Comparison of ENCODE assay signal across 8 cellular contexts in the genomic region with DNA sequence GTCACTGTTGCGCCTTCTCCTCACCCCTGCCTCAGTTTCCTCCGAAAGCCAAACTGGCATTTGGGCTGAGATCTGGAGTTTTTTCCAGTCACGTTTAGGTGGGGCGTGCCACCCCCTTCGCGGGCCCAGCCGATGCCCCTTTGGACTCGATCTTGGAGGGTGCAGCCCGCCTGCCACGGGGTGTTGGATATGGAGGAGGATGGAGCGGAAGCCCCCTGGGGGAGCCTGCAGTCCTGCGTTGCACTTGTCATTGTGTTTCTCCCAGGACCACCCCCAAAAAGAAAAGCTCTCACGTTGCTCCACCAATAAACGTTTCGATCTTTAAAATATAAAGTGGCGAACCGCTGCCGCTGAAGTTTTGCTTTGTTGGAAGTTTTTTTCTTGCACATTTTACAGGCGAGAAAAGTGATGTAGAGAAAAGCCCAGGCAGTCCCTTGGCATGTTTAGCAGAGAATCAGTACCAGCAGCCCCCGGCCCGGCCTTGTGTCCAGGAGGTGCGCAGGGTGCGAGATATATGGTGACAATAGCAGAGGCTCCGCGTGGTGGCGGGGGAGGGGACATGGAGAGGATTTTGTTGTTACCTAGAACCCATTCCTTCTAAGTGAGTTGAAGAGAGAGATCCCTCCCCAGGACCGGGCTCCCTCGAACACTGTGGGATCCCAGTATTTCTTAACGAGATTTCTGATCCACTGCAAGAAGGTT. TPM values are rescaled to one million over a fixed set of nuclear protein-coding genes. Genes with fewer than 3 reads are reported as not detected.
DNase-seq lines count a peak whose midpoint lies in the region; ATAC-seq, FAIRE-seq and TF ChIP-seq lines count a peak whose summit lies in the region.

No MANE protein-coding gene starts in this region.

- no peak for TF ChIP-seq RAD21 in GM12878 (IDR thresholded peaks at IDR 0.05; ENCODE audit: insufficient read depth, low read depth, low read length)

- no peak for DNase-seq in CD4-positive, alpha-beta T cell
- DNase-seq in MM.1S, result no peak
- no peak for DNase-seq in GM12878 (ENCODE audit: low read depth, low spot score)
- no peak for DNase-seq in right lobe of liver
- DNase-seq in transverse colon, result no peak
- no peak for DNase-seq in DMS153 (lab: John Stamatoyannopoulos, UW)
- DNase-seq in epidermal melanocyte (ENCODE audit: insufficient read length, low spot score), result no peak

- no peak for TF ChIP-seq EP300 in GM12878 (IDR thresholded peaks at IDR 0.05; ENCODE audit: borderline replicate concordance in 1 of 2, control insufficient read depth in 1 of 2, low read depth in 2 of 2, low read length in 2 of 2)
- TF ChIP-seq EP300 in transverse colon (IDR thresholded peaks at IDR 0.05; ENCODE audit: low read depth), result no peak

- H3K36me3 ChIP-seq in MM.1S (replicated peaks; ENCODE audit: insufficient read depth, low read length), result no peaks in the 10 kb centered on the region
- H3K36me3 ChIP-seq in GM12878 (ENCODE audit: control insufficient read depth in 2 of 2, insufficient read depth in 2 of 2, low read length in 1 of 2), result no peaks in the 10 kb centered on the region
- no peaks in the 10 kb centered on the region for H3K36me3 ChIP-seq in right lobe of liver
- no peaks in the 10 kb centered on the region for H3K36me3 ChIP-seq in transverse colon

- TF ChIP-seq POLR2A in GM12878 (IDR thresholded peaks at IDR 0.05; ENCODE audit: low read depth, low read length), result no peak
- TF ChIP-seq POLR2A in right lobe of liver (IDR thresholded peaks at IDR 0.05), result no peak
- no peak for TF ChIP-seq POLR2A in transverse colon (IDR thresholded peaks at IDR 0.05)

- H3K4me3 ChIP-seq in MM.1S (ENCODE audit: low read length) (peak overlapping the region; percentile 89), GM12878 (peak overlapping the region; percentile 79), right lobe of liver (peak overlapping the region; percentile 59 to 62 (median 60)), transverse colon (peak overlapping the region; percentile 55 to 92 (median 77))

- H4K20me1 ChIP-seq in MM.1S (ENCODE audit: insufficient read depth, low read length) (no peaks in the 10 kb centered on the region), GM12878 (ENCODE audit: control insufficient read depth, insufficient read depth) (no peaks in the 10 kb centered on the region)

- intact Hi-C loops in CD4-positive, alpha-beta T cell (cut with DNase I, micrococcal nuclease), result loop anchor here in 1 of 2 experiments (1.0 kb wide), 1 partner anchor 58 kb away; no protein-coding TSS in a partner anchor
- intact Hi-C loops in GM12878 (cut with micrococcal nuclease; ENCODE audit: unreplicated experiment) (loop anchor here (1.0 to 2.0 kb wide), 4 partner anchors 17 to 116 kb away; no protein-coding TSS in a partner anchor), right lobe of liver (cut with DNase I) (loop anchor here in 1 of 2 donors (10.0 kb wide), 1 partner anchor 48 kb away; no protein-coding TSS in a partner anchor), transverse colon (cut with DNase I; ENCODE audit: low total_unique reads) (no loop called here)

- H3K79me2 ChIP-seq in MM.1S (ENCODE audit: low read length) (no peaks in the 10 kb centered on the region), GM12878 (ENCODE audit: control insufficient read depth, insufficient read depth, low read length) (no peaks in the 10 kb centered on the region)

- no peak for ATAC-seq in CD4-positive, alpha-beta T cell (ENCODE audit: poor library complexity)
- ATAC-seq in GM12878 (peak; percentile 24), right lobe of liver (peak in 1 of 4 donors; percentile 17), GM18511 (IDR thresholded peaks at IDR 0.05; ENCODE audit: unreplicated experiment) (no peak)

- no peaks in the 10 kb centered on the region for H3K9me3 ChIP-seq in CD4-positive, alpha-beta T cell (ENCODE audit: control insufficient read depth, low read length)
- no peaks in the 10 kb centered on the region for H3K9me3 ChIP-seq in MM.1S (replicated peaks; ENCODE audit: insufficient read depth, low read length)
- no peaks in the 10 kb centered on the region; the same call in 1 of the 3 replicates for H3K9me3 ChIP-seq in GM12878 (replicated peaks; ENCODE audit: control insufficient read depth, insufficient read depth, low read length)
- no peaks in the 10 kb centered on the region for H3K9me3 ChIP-seq in right lobe of liver
- no peaks in the 10 kb centered on the region for H3K9me3 ChIP-seq in transverse colon

- no peak overlapping the region for H3K27ac Mint-ChIP-seq in CD4-positive, alpha-beta T cell

- SMC1A ChIA-PET in GM12878 (lab: Charles Lee; ENCODE audit: uncharacterized antibody, unreplicated experiment), result interaction anchor here (1.1 to 14.6 kb wide), 7 partner anchors 16 to 66 kb away, joined by 3 to 206 read pairs (median 7); no protein-coding TSS in a partner anchor

- H3K36me3 Mint-ChIP-seq in CD4-positive, alpha-beta T cell (ENCODE audit: low read depth), result no peaks in the 10 kb centered on the region

- peak overlapping the region; percentile 100 for H3K4me2 ChIP-seq in MM.1S (ENCODE audit: low read depth, low read length)
- H3K4me2 ChIP-seq in GM12878 (ENCODE audit: control insufficient read depth, insufficient read depth), result peak overlapping the region; percentile 96

- POLR2A ChIA-PET in CD4-positive, alpha-beta T cell (lab: Charles Lee), result interaction anchor here (1.2 to 1.8 kb wide), 2 partner anchors 16 to 58 kb away, joined by 4 read pairs; no protein-coding TSS in a partner anchor
- POLR2A ChIA-PET in GM12878 (lab: Charles Lee), result interaction anchor here (1.0 to 1.4 kb wide), 3 partner anchors 17 to 22 kb away, joined by 3 to 10 read pairs (median 4); no protein-coding TSS in a partner anchor

- H3K27me3 ChIP-seq in CD4-positive, alpha-beta T cell (ENCODE audit: control insufficient read depth, insufficient read depth, low read length), result peaks cover 18% of the 10 kb centered on the region
- peaks cover 14% of the 10 kb centered on the region; the same call in 1 of the 2 replicates for H3K27me3 ChIP-seq in MM.1S (replicated peaks; ENCODE audit: insufficient read depth, low read length)
- H3K27me3 ChIP-seq in GM12878 (replicated peaks in 1 of 2; ENCODE audit: control insufficient read depth in 2 of 2, insufficient read depth in 2 of 2, low read length in 1 of 2), result peaks cover 0 to 13% of the 10 kb centered on the region in 2 experiments; a peak in 2 of 4 replicates
- no peaks in the 10 kb centered on the region for H3K27me3 ChIP-seq in right lobe of liver
- peaks cover 31% of the 10 kb centered on the region for H3K27me3 ChIP-seq in transverse colon

- peaks cover 9% of the 10 kb centered on the region for H3F3A ChIP-seq in MM.1S (ENCODE audit: insufficient read depth, low read length)

- CTCF ChIA-PET in CD4-positive, alpha-beta T cell (lab: Charles Lee), result interaction anchor here (1.1 to 1.6 kb wide), 4 partner anchors 16 to 58 kb away, joined by 3 to 11 read pairs (median 4); no protein-coding TSS in a partner anchor
- CTCF ChIA-PET in GM12878 (lab: Yijun Ruan, JAX), result interaction anchor here (1.2 to 10.7 kb wide), 4 partner anchors 9 to 115 kb away, joined by 3 to 153 read pairs (median 63); no protein-coding TSS in a partner anchor

- H3K4me1 ChIP-seq in MM.1S (ENCODE audit: low read length), result peaks cover 12% of the 10 kb centered on the region
- peaks cover 22% of the 10 kb centered on the region for H3K4me1 ChIP-seq in GM12878 (ENCODE audit: control insufficient read depth, insufficient read depth, low read length)
- H3K4me1 ChIP-seq in right lobe of liver, result peaks cover 0 to 7% (median 0%) of the 10 kb centered on the region in 4 donors
- peaks cover 0 to 26% (median 5%) of the 10 kb centered on the region in 4 donors for H3K4me1 ChIP-seq in transverse colon

- no peak for TF ChIP-seq CTCF in CD4-positive, alpha-beta T cell (IDR thresholded peaks at IDR 0.05)
- TF ChIP-seq CTCF in MM.1S (IDR thresholded peaks at IDR 0.05; ENCODE audit: low read length) (no peak), GM12878 (IDR thresholded peaks at IDR 0.05 in 2 of 3, conservative IDR thresholded peaks at IDR 0.05 in 1 of 3; ENCODE audit: control insufficient read depth in 2 of 3, extremely low read depth in 1 of 3, insufficient read depth in 1 of 3, low read depth in 3 of 3, low read length in 3 of 3) (no peak), right lobe of liver (IDR thresholded peaks at IDR 0.05) (no peak), transverse colon (IDR thresholded peaks at IDR 0.05) (no peak)

- H3K4me3 Mint-ChIP-seq in CD4-positive, alpha-beta T cell, result peak overlapping the region; percentile 77

- no peaks in the 10 kb centered on the region for H3K9me2 ChIP-seq in MM.1S (replicated peaks; ENCODE audit: insufficient read depth, low read length)

- H3K9ac ChIP-seq in MM.1S (ENCODE audit: low read length), result peak overlapping the region; percentile 87
- H3K9ac ChIP-seq in GM12878 (ENCODE audit: control insufficient read depth, insufficient read depth, low read length), result peak overlapping the region; percentile 46

- in situ Hi-C loops in GM12878 (cut with MboI), result loop anchor here (5.0 kb wide), 1 partner anchor 61 kb away; no protein-coding TSS in a partner anchor
- in situ Hi-C loops in transverse colon (cut with MboI; ENCODE audit: low pct_ligation_motif_present in 1 of 4, low pct_unique_long_range_greater_than_20kb in 1 of 4, low sequenced_read_pairs in 3 of 4), result loop anchor here in 1 of 4 donors (10.0 kb wide), 1 partner anchor 58 kb away; no protein-coding TSS in a partner anchor

- BruUV-seq in GM12878 (replicated peaks; lab: Mats Ljungman, UMichigan), result TSS peak; percentile 64

- H3K9me3 Mint-ChIP-seq in CD4-positive, alpha-beta T cell, result no peaks in the 10 kb centered on the region

- H3K27me3 Mint-ChIP-seq in CD4-positive, alpha-beta T cell, result peaks cover 54% of the 10 kb centered on the region

- H2AFZ ChIP-seq in MM.1S (ENCODE audit: low read length) (peak overlapping the region; percentile 99), GM12878 (ENCODE audit: control insufficient read depth, low read depth, low read length) (peak overlapping the region; percentile 78)

- no peak overlapping the region for H3K27ac ChIP-seq in CD4-positive, alpha-beta T cell (ENCODE audit: low read depth, low read length)
- H3K27ac ChIP-seq in MM.1S (ENCODE audit: low read length), result no peak overlapping the region
- H3K27ac ChIP-seq in GM12878 (ENCODE audit: control insufficient read depth, insufficient read depth), result no peak overlapping the region
- H3K27ac ChIP-seq in right lobe of liver, result peak overlapping the region; percentile 45 to 79 (median 56)
- H3K27ac ChIP-seq in transverse colon, result peak overlapping the region; percentile 55 to 68 (median 66)

- no peak for FAIRE-seq in GM12878 (lab: Jason Lieb, UNC)

- peaks cover 20% of the 10 kb centered on the region for H3K4me1 Mint-ChIP-seq in CD4-positive, alpha-beta T cell (ENCODE audit: low read depth)

- RAD21 ChIA-PET in GM12878 (lab: Charles Lee; ENCODE audit: unreplicated experiment), result interaction anchor here (0.8 to 11.7 kb wide), 5 partner anchors 10 to 365 kb away, joined by 3 to 254 read pairs (median 4); no protein-coding TSS in a partner anchor

- 27% methylated on average over 29 of the region's 29 CpGs for WGBS in GM12878 (ENCODE audit: insufficient coverage, insufficient replicate concordance, low lambda C conversion rate, missing lambda C conversion rate)
- WGBS in right lobe of liver (ENCODE audit: insufficient coverage, low coverage, low lambda C conversion rate, missing lambda C conversion rate), result 27% methylated on average over 17 of the region's 29 CpGs
- 4 to 15% methylated on average over 4 to 29 of the region's 29 CpGs for WGBS in transverse colon (ENCODE audit: low coverage in 1 of 2), 2 donors

RNA-seq across cellular contexts. Expression of gene F2R, which starts 0.7 kb away (rescaled TPM):
- total RNA-seq in CD4-positive, alpha-beta T cell, result 1 to 10 TPM; 1.9 to 2.7 TPM
- 103 and 104 TPM in 2 replicates for total RNA-seq in GM12878 (2013; cell fraction: nucleolus; rRNA removed)
- total RNA-seq in GM12878 (2014; rRNA removed) (5.8 and 7.2 TPM in 2 replicates), GM12878 (2014; rRNA removed; fragmentation: Illumina TruSeq; extraction: Trizol) (6.0 and 6.4 TPM in 2 replicates), GM12878 (2021) (7.3 and 7.4 TPM in 2 replicates), right lobe of liver (10 to 100 TPM in 5 of 6 experiments, 1 to 10 TPM in 1; 3.5 to 18.4 (median 11.4) TPM), transverse colon (10 to 100 TPM in 1 of 4 donors, 1 to 10 TPM in 2, under 1 TPM in 1; 0.75 to 10.7 (median 6.8) TPM)
- 1.9 TPM for polyA plus RNA-seq in GM12878 (2011; ENCODE audit: low read depth)
- polyA plus RNA-seq in GM12878 (2011; rRNA removed) (74.6 and 75.4 TPM in 2 replicates), GM12878 (2014; fragmentation: Illumina TruSeq; extraction: Trizol) (8.9 and 9.2 TPM in 2 replicates), GM12878 (2014; fragmentation: Nextera tagmentation; extraction: Ambion mirVana) (1 to 10 TPM; 1.8 to 2.4 TPM), GM12878 (2014; rRNA removed) (7.4 and 8.8 TPM in 2 replicates), GM12878 (2016; fragmentation: Nextera tagmentation; extraction: Ambion mirVana) (10 to 100 TPM; 25.4 to 26.2 TPM)
- 78.9 and 79.2 TPM in 2 replicates for polyA plus RNA-seq in GM12878 (2011; cell fraction: cytosol; rRNA removed)
- 21.8 and 24.3 TPM in 2 replicates for polyA plus RNA-seq in GM12878 (2011; cell fraction: nucleus; rRNA removed)
- 2.6 and 3.3 TPM in 2 replicates for polyA plus RNA-seq in GM12878 (2012)
- polyA minus RNA-seq in GM12878 (2011; rRNA and poly(A)+ RNA removed), result 78.2 and 81.0 TPM in 2 replicates
- polyA minus RNA-seq in GM12878 (2011; cell fraction: cytosol; rRNA and poly(A)+ RNA removed), result 20.8 and 24.8 TPM in 2 replicates
- polyA minus RNA-seq in GM12878 (2011; cell fraction: nucleus; rRNA and poly(A)+ RNA removed), result 17.5 and 27.1 TPM in 2 replicates

Comparison
In these comparisons a context has a peak if more than half of its experiments do, and no peak if none do; other contexts are left out.
1. H3K27ac ChIP-seq: peak in right lobe of liver (3 of 3) and transverse colon (4 of 4); none in CD4-positive, alpha-beta T cell (single experiment), MM.1S (single experiment) and GM12878 (single experiment).
2. Peak in every context shown above with its lines, with median percentiles within 50 percentile points of each other: H3K4me3 ChIP-seq.